ENCODE assay signal across 1 cellular context in genomic region chr1:26321315-26322041, GRCh38.
TF ChIP-seq lines count a peak whose summit lies in the region.

No MANE protein-coding gene starts in this region.

TF ChIP-seq in K562, 482 proteins besides CTCF, POLR2A, EP300 and RAD21 (continued from another document and continues in another):
- TF ChIP-seq, protein P1, sequence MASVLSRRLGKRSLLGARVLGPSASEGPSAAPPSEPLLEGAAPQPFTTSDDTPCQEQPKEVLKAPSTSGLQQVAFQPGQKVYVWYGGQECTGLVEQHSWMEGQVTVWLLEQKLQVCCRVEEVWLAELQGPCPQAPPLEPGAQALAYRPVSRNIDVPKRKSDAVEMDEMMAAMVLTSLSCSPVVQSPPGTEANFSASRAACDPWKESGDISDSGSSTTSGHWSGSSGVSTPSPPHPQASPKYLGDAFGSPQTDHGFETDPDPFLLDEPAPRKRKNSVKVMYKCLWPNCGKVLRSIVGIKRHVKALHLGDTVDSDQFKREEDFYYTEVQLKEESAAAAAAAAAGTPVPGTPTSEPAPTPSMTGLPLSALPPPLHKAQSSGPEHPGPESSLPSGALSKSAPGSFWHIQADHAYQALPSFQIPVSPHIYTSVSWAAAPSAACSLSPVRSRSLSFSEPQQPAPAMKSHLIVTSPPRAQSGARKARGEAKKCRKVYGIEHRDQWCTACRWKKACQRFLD (CRISPR knock-in tag; IDR thresholded peaks at IDR 0.05), result peak; percentile 28; the same call in 1 of the 2 replicates
- TF ChIP-seq STAT5B (CRISPR knock-in tag; IDR thresholded peaks at IDR 0.05) (no peak), TEAD2 (tag; IDR thresholded peaks at IDR 0.05) (no peak), LCOR (CRISPR knock-in tag; IDR thresholded peaks at IDR 0.05) (peak; percentile 67), PHB (CRISPR knock-in tag; IDR thresholded peaks at IDR 0.05) (no peak), SIN3A (IDR thresholded peaks at IDR 0.05; ENCODE audit: borderline replicate concordance in 2 of 2, control insufficient read depth in 1 of 2, low read depth in 2 of 2, low read length in 2 of 2) (no peak), RCOR1 (IDR thresholded peaks at IDR 0.05; ENCODE audit: borderline replicate concordance in 1 of 2, low read depth in 2 of 2, low read length in 2 of 2) (peak in 1 of 2 experiments; percentile 63; a peak in 2 of 4 replicates), TEAD1 (CRISPR knock-in tag; IDR thresholded peaks at IDR 0.05) (no peak), ARID4B (CRISPR knock-in tag; IDR thresholded peaks at IDR 0.05) (no peak; the same call in none of the 2 replicates), SMAD2 (IDR thresholded peaks at IDR 0.05; ENCODE audit: low read depth, low read length) (no peak), CUX1 (CRISPR knock-in tag; IDR thresholded peaks at IDR 0.05) (no peak), CBFB (CRISPR knock-in tag; IDR thresholded peaks at IDR 0.05) (no peak), FOXP1 (CRISPR knock-in tag; IDR thresholded peaks at IDR 0.05) (no peak), SUPT5H (IDR thresholded peaks at IDR 0.05) (no peak), HIVEP1 (CRISPR knock-in tag; IDR thresholded peaks at IDR 0.05) (0 out of 2 replicates have a peak, but pooled peaks have one; percentile 26), SMARCE1 (IDR thresholded peaks at IDR 0.05) (no peak), CC2D1A (IDR thresholded peaks at IDR 0.05) (peak; percentile 90; the same call in 1 of the 2 replicates), CHD4 (IDR thresholded peaks at IDR 0.05; ENCODE audit: insufficient read depth, insufficient replicate concordance, low read depth, low read length, poor library complexity, severe bottlenecking) (no peak), ZNF778 (CRISPR knock-in tag; IDR thresholded peaks at IDR 0.05) (no peak), ZNF3 (CRISPR knock-in tag; IDR thresholded peaks at IDR 0.05) (no peak), SMARCA4 (IDR thresholded peaks at IDR 0.05) (no peak), NR2C2 (CRISPR knock-in tag; IDR thresholded peaks at IDR 0.05) (no peak), NR2C2 (tag; IDR thresholded peaks at IDR 0.05) (no peak), L3MBTL2 (IDR thresholded peaks at IDR 0.05) (peak; percentile 62), LEF1 (IDR thresholded peaks at IDR 0.05) (no peak), STAG1 (CRISPR knock-in tag; IDR thresholded peaks at IDR 0.05; ENCODE audit: borderline replicate concordance) (peak; percentile 74; the same call in 1 of the 2 replicates), RBM15 (IDR thresholded peaks at IDR 0.05; ENCODE audit: insufficient read depth, low read length) (no peak), WHSC1 (IDR thresholded peaks at IDR 0.05; ENCODE audit: low read length) (no peak), ZNF609 (CRISPR knock-in tag; IDR thresholded peaks at IDR 0.05; ENCODE audit: borderline replicate concordance) (no peak)
- TF ChIP-seq, protein P2, sequence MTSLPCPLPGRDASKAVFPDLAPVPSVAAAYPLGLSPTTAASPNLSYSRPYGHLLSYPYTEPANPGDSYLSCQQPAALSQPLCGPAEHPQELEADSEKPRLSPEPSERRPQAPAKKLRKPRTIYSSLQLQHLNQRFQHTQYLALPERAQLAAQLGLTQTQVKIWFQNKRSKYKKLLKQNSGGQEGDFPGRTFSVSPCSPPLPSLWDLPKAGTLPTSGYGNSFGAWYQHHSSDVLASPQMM (CRISPR knock-in tag; IDR thresholded peaks at IDR 0.05), result no peak
- TF ChIP-seq, protein P3, sequence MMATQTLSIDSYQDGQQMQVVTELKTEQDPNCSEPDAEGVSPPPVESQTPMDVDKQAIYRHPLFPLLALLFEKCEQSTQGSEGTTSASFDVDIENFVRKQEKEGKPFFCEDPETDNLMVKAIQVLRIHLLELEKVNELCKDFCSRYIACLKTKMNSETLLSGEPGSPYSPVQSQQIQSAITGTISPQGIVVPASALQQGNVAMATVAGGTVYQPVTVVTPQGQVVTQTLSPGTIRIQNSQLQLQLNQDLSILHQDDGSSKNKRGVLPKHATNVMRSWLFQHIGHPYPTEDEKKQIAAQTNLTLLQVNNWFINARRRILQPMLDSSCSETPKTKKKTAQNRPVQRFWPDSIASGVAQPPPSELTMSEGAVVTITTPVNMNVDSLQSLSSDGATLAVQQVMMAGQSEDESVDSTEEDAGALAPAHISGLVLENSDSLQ (IDR thresholded peaks at IDR 0.05), result no peak
